ENCODE assay signal across 8 cellular contexts in genomic region chr4:80201326-80202151, GRCh38. TPM values are rescaled to one million over a fixed set of nuclear protein-coding genes. Genes with fewer than 3 reads are reported as not detected.
DNase-seq lines count a peak whose midpoint lies in the region; ATAC-seq, FAIRE-seq and TF ChIP-seq lines count a peak whose summit lies in the region.

No MANE protein-coding gene starts in this region.

- no peaks in the 10 kb centered on the region for H4K20me1 ChIP-seq in Karpas-422 (ENCODE audit: insufficient read depth, low read depth, low read length)

- H3K79me2 ChIP-seq in Karpas-422 (ENCODE audit: low read length): no peaks in the 10 kb centered on the region

- H3K4me3 Mint-ChIP-seq in activated naive CD8-positive, alpha-beta T cell treated with anti-CD3 and anti-CD28 coated beads, Interleukin-2, amount 50 U/mL, for 24 hours: peak overlapping the region; percentile 67

- H3K4me3 ChIP-seq in SJCRH30 (peak overlapping the region; percentile 63), iPS-18a (ENCODE audit: low read length) (peak overlapping the region; percentile 38), Karpas-422 (ENCODE audit: low read length) (no peak overlapping the region)

- peaks cover 32% of the 10 kb centered on the region for H3K4me1 Mint-ChIP-seq in activated naive CD8-positive, alpha-beta T cell treated with anti-CD3 and anti-CD28 coated beads, Interleukin-2, amount 50 U/mL, for 24 hours

- no peak for TF ChIP-seq POLR2A in GM12892 (IDR thresholded peaks at IDR 0.05; ENCODE audit: low read depth, low read length)

- H3K27me3 ChIP-seq in SJCRH30: no peaks in the 10 kb centered on the region
- H3K27me3 ChIP-seq in iPS-18a (ENCODE audit: control insufficient read depth, insufficient read depth, low read length): peaks cover 100% of the 10 kb centered on the region
- no peaks in the 10 kb centered on the region for H3K27me3 ChIP-seq in Karpas-422 (ENCODE audit: low read length)

- H3K27me3 Mint-ChIP-seq in activated naive CD8-positive, alpha-beta T cell treated with anti-CD3 and anti-CD28 coated beads, Interleukin-2, amount 50 U/mL, for 24 hours: peaks cover 20% of the 10 kb centered on the region

- H3K27ac Mint-ChIP-seq in activated naive CD8-positive, alpha-beta T cell treated with anti-CD3 and anti-CD28 coated beads, Interleukin-2, amount 50 U/mL, for 24 hours: peak overlapping the region; percentile 81

- H3K27ac ChIP-seq in SJCRH30 (peak overlapping the region; percentile 51), iPS-18a (ENCODE audit: low read length) (no peak overlapping the region), Karpas-422 (ENCODE audit: low read length) (no peak overlapping the region)

- H3K9ac ChIP-seq in iPS-18a (ENCODE audit: low read length) (no peak overlapping the region), Karpas-422 (ENCODE audit: low read length) (no peak overlapping the region)

- peak; percentile 36 for FAIRE-seq in GM12892 (lab: Jason Lieb, UNC)

- H3K36me3 ChIP-seq in SJCRH30 (0 out of 2 replicates have a peak, but pooled peaks cover 2% of the 10 kb centered on the region), iPS-18a (ENCODE audit: control insufficient read depth, low read depth, low read length) (no peaks in the 10 kb centered on the region), Karpas-422 (ENCODE audit: insufficient read depth, low read length) (no peaks in the 10 kb centered on the region)

- peak; percentile 15 for ATAC-seq in HG02840 (IDR thresholded peaks at IDR 0.05; ENCODE audit: low FRiP score, unreplicated experiment)
- peak; percentile 53 for ATAC-seq in activated naive CD8-positive, alpha-beta T cell treated with anti-CD3 and anti-CD28 coated beads, Interleukin-2, amount 50 U/mL, for 24 hours

- H3K9me3 ChIP-seq in SJCRH30 (replicated peaks): no peaks in the 10 kb centered on the region
- no peaks in the 10 kb centered on the region for H3K9me3 ChIP-seq in iPS-18a (ENCODE audit: control insufficient read depth, low read depth, low read length)
- H3K9me3 ChIP-seq in Karpas-422 (ENCODE audit: low read length): no peaks in the 10 kb centered on the region

- no peaks in the 10 kb centered on the region for H3K36me3 Mint-ChIP-seq in activated naive CD8-positive, alpha-beta T cell treated with anti-CD3 and anti-CD28 coated beads, Interleukin-2, amount 50 U/mL, for 24 hours (ENCODE audit: low read depth)

- H3K4me1 ChIP-seq in SJCRH30: no peaks in the 10 kb centered on the region
- H3K4me1 ChIP-seq in iPS-18a (ENCODE audit: control insufficient read depth, low read depth, low read length): peaks cover 15% of the 10 kb centered on the region
- no peaks in the 10 kb centered on the region for H3K4me1 ChIP-seq in Karpas-422 (ENCODE audit: low read length)

- DNase-seq in GM12892 (ENCODE audit: insufficient read length) (no peak), SJCRH30 (peak in 1 of 2 experiments; percentile 54), Karpas-422 (no peak), NCI-H510A treated with DMSO at 0.1 percent for 48 hours (lab: John Stamatoyannopoulos, UW) (no peak)
- peak; percentile 73 for DNase-seq in activated naive CD8-positive, alpha-beta T cell treated with anti-CD3 and anti-CD28 coated beads, Interleukin-2, amount 50 U/mL, for 24 hours
- peak; percentile 59 to 74 for DNase-seq in stimulated activated CD4-positive, alpha-beta T cell treated with anti-CD3 and anti-CD28 coated beads, Interleukin-2, amount 100 ng/mL, for 24 hours

- H3K9me2 ChIP-seq in Karpas-422 (replicated peaks; ENCODE audit: insufficient read depth, low read length): no peaks in the 10 kb centered on the region

- no peak overlapping the region for H3K4me2 ChIP-seq in Karpas-422 (ENCODE audit: low read depth, low read length, poor library complexity, severe bottlenecking)

- H3K9me3 Mint-ChIP-seq in activated naive CD8-positive, alpha-beta T cell treated with anti-CD3 and anti-CD28 coated beads, Interleukin-2, amount 50 U/mL, for 24 hours: no peaks in the 10 kb centered on the region

- no peak overlapping the region for H2AFZ ChIP-seq in Karpas-422 (ENCODE audit: low read length)

RNA-seq across cellular contexts. Expression of gene PRDM8, which starts 4.2 kb away (rescaled TPM):
- polyA plus RNA-seq in GM12892 (2012; ENCODE audit: missing spikeins): 0.40 TPM
- total RNA-seq in SJCRH30 (2014; rRNA removed; shearing (Covaris generic)): 1.5 and 2.5 TPM in 2 replicates
- total RNA-seq in Karpas-422 (2014; rRNA removed; shearing (Covaris generic); ENCODE audit: low replicate concordance): not detected in 2 replicates

Comparison
In these comparisons a context has a peak if more than half of its experiments do, and no peak if none do; other contexts are left out.
1. DNase-seq: peak in activated naive CD8-positive, alpha-beta T cell treated with anti-CD3 and anti-CD28 coated beads, Interleukin-2, amount 50 U/mL, for 24 hours (single experiment) and stimulated activated CD4-positive, alpha-beta T cell treated with anti-CD3 and anti-CD28 coated beads, Interleukin-2, amount 100 ng/mL, for 24 hours (2 of 2); none in GM12892 (single experiment), Karpas-422 (single experiment) and NCI-H510A treated with DMSO at 0.1 percent for 48 hours (single experiment).